In the genomic region with DNA sequence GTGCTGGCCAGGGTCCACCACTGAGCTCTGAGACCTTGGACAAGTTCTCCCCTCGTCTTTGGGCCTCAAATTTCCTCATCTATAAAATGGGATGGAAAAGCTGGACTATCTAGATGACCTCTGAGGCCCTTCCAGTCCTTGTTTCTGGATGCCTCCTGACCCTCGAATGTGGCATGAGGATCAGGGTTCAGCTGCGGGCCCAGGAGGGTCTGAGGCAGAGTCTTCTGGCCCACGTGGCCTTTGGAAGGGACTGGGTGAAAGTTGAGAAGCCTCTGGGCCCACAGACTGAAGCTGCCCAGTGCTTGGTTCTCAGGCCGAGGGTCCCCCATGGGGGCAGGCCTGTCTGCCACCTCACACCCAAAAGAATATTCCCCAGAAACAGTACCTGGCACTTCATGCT, we compare ENCODE assay signal across 1 cellular context.
TF ChIP-seq lines count a peak whose summit lies in the region.

No MANE protein-coding gene starts in this region.

TF ChIP-seq in HepG2, 621 proteins besides CTCF, POLR2A, EP300 and RAD21 (continued from another document):
- peak; percentile 61; the same call in 1 of the 2 replicates for TF ChIP-seq ZNF629 (CRISPR knock-in tag; conservative IDR thresholded peaks at IDR 0.05)
- TF ChIP-seq ZNF431 (CRISPR knock-in tag; IDR thresholded peaks at IDR 0.05; ENCODE audit: borderline replicate concordance, low read depth) = no peak
- TF ChIP-seq PAF1 (CRISPR knock-in tag; IDR thresholded peaks at IDR 0.05) = no peak
- TF ChIP-seq PTBP1 (IDR thresholded peaks at IDR 0.05; ENCODE audit: low read depth, low read length, poor library complexity, severe bottlenecking) = no peak
- TF ChIP-seq MBNL3 (CRISPR knock-in tag; conservative IDR thresholded peaks at IDR 0.05) = no peak
- no peak for TF ChIP-seq FOXO1 (CRISPR knock-in tag; IDR thresholded peaks at IDR 0.05)
- TF ChIP-seq MNT (IDR thresholded peaks at IDR 0.05) = no peak
- no peak for TF ChIP-seq SIN3A (IDR thresholded peaks at IDR 0.05; ENCODE audit: borderline replicate concordance, low read depth, low read length)
- TF ChIP-seq NFKB2 (CRISPR knock-in tag; IDR thresholded peaks at IDR 0.05; ENCODE audit: borderline replicate concordance) = 0 out of 2 replicates have a peak, but pooled peaks have one; percentile 5
- no peak for TF ChIP-seq PAXIP1 (CRISPR knock-in tag; conservative IDR thresholded peaks at IDR 0.05)
- TF ChIP-seq, protein P1, sequence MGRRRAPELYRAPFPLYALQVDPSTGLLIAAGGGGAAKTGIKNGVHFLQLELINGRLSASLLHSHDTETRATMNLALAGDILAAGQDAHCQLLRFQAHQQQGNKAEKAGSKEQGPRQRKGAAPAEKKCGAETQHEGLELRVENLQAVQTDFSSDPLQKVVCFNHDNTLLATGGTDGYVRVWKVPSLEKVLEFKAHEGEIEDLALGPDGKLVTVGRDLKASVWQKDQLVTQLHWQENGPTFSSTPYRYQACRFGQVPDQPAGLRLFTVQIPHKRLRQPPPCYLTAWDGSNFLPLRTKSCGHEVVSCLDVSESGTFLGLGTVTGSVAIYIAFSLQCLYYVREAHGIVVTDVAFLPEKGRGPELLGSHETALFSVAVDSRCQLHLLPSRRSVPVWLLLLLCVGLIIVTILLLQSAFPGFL (CRISPR knock-in tag; IDR thresholded peaks at IDR 0.05) = no peak
